22 cellular contexts compared by ENCODE assay signal in genomic region chr12:558595-558994, GRCh38.
"Had no signal": no experiment of that assay in that cellular context is flagged by ENCODE, and none has a peak within 500 bp of the region (broad histone marks: within the 10 kb centered on the region; RNA-seq: fewer than 3 reads in every experiment).

No MANE protein-coding gene starts in this region.

- H3K36me3 ChIP-seq: adrenal gland, brain microvascular endothelial cell, sigmoid colon had no signal

- H3K27me3 Mint-ChIP-seq: activated naive CD4-positive, alpha-beta T cell treated with anti-CD3 and anti-CD28 coated beads, Interleukin-2, amount 50 U/mL, for 24 hours; stimulated activated naive CD8-positive, alpha-beta T cell treated with anti-CD3 and anti-CD28 coated beads, Interleukin-15, Interleukin-2, amounts not matched to agents 100 ng/mL and 50 ng/mL, for 24 hours had no signal

- H3K27ac ChIP-seq: adrenal gland, ascending aorta, brain microvascular endothelial cell, left lung, sigmoid colon, tibial artery had no signal

- ATAC-seq: left lung had no signal

- DNase-seq: activated B cell treated with CpG ODN at 0.5 μM for 24 hours; activated CD4-positive, alpha-beta T cell treated with anti-CD3 and anti-CD28 coated beads for 4 hours; activated CD4-positive, alpha-beta T cell treated with anti-CD3 and anti-CD28 coated beads, Interleukin-2, amount 50 U/mL, for 48 hours; activated gamma-delta T cell treated with Interleukin-2 at 50 U/mL for 16 hours; activated T-cell treated with anti-CD3 and anti-CD28 coated beads for 4 hours; adrenal gland; brain microvascular endothelial cell; caudate nucleus; effector memory CD4-positive, alpha-beta T cell; kidney glomerular epithelial cell; left lung; naive B cell; retina; sigmoid colon; stimulated activated CD4-positive, alpha-beta T cell treated with anti-CD3 and anti-CD28 coated beads, Interleukin-4, amount 100 ng/mL, for 1 hour; substantia nigra; tibial artery had no signal

- H3K27me3 ChIP-seq: adrenal gland, ascending aorta, left lung, sigmoid colon, tibial artery had no signal

- H3K9me3 Mint-ChIP-seq: activated B cell treated with CpG ODN at 0.5 μM for 24 hours; activated naive CD4-positive, alpha-beta T cell treated with anti-CD3 and anti-CD28 coated beads, Interleukin-2, amount 50 U/mL, for 24 hours; activated T-helper 1 cell treated with anti-CD3 and anti-CD28 coated beads, Interleukin-12 subunit alpha, Interleukin-12 subunit beta, Interleukin-2, Interleukin-4 antibody, amounts not matched to agents 30 ng/mL and 10 ng/mL and 1 ng/mL, durations not matched to agents 14 hours and 24 hours and 36 hours; naive B cell; stimulated activated naive CD8-positive, alpha-beta T cell treated with anti-CD3 and anti-CD28 coated beads, Interleukin-15, Interleukin-2, amounts not matched to agents 100 ng/mL and 50 ng/mL, for 24 hours had no signal

- H3K4me3 ChIP-seq: adrenal gland, ascending aorta, left lung, lung, sigmoid colon, tibial artery had no signal

- H3K4me1 ChIP-seq: adrenal gland, sigmoid colon, tibial artery had no signal

- H3K4me3 Mint-ChIP-seq: activated B cell treated with CpG ODN at 0.5 μM for 24 hours; activated naive CD4-positive, alpha-beta T cell treated with anti-CD3 and anti-CD28 coated beads, Interleukin-2, amount 50 U/mL, for 24 hours; activated T-helper 1 cell treated with anti-CD3 and anti-CD28 coated beads, Interleukin-12 subunit alpha, Interleukin-12 subunit beta, Interleukin-2, Interleukin-4 antibody, amounts not matched to agents 30 ng/mL and 10 ng/mL and 1 ng/mL, durations not matched to agents 14 hours and 24 hours and 36 hours; naive B cell; stimulated activated naive CD8-positive, alpha-beta T cell treated with anti-CD3 and anti-CD28 coated beads, Interleukin-15, Interleukin-2, amounts not matched to agents 100 ng/mL and 50 ng/mL, for 24 hours had no signal

- H3K27ac Mint-ChIP-seq: activated B cell treated with CpG ODN at 0.5 μM for 24 hours; activated naive CD4-positive, alpha-beta T cell treated with anti-CD3 and anti-CD28 coated beads, Interleukin-2, amount 50 U/mL, for 24 hours; activated T-helper 1 cell treated with anti-CD3 and anti-CD28 coated beads, Interleukin-12 subunit alpha, Interleukin-12 subunit beta, Interleukin-2, Interleukin-4 antibody, amounts not matched to agents 30 ng/mL and 10 ng/mL and 1 ng/mL, durations not matched to agents 14 hours and 24 hours and 36 hours; stimulated activated naive CD8-positive, alpha-beta T cell treated with anti-CD3 and anti-CD28 coated beads, Interleukin-15, Interleukin-2, amounts not matched to agents 100 ng/mL and 50 ng/mL, for 24 hours had no signal

- H3K9me3 ChIP-seq: adrenal gland, ascending aorta, left lung, sigmoid colon, tibial artery had no signal

- H3K36me3 Mint-ChIP-seq: activated naive CD4-positive, alpha-beta T cell treated with anti-CD3 and anti-CD28 coated beads, Interleukin-2, amount 50 U/mL, for 24 hours; naive B cell had no signal
